10 cellular contexts compared by ENCODE assay signal in genomic region chr1:211985556-211986264, GRCh38. TPM values are rescaled to one million over a fixed set of nuclear protein-coding genes. Genes with fewer than 3 reads are reported as not detected.
DNase-seq lines count a peak whose midpoint lies in the region; ATAC-seq, FAIRE-seq and TF ChIP-seq lines count a peak whose summit lies in the region.
"Had no signal": no experiment of that assay in that cellular context is flagged by ENCODE, and none has a peak within 500 bp of the region (broad histone marks: within the 10 kb centered on the region; RNA-seq: fewer than 3 reads in every experiment).

No MANE protein-coding gene starts in this region.

- H3K9ac ChIP-seq in HepG2 (ENCODE audit: insufficient read depth, low read depth, low read length) = no peak overlapping the region

- H3K36me3 Mint-ChIP-seq in activated T-cell treated with anti-CD3 and anti-CD28 coated beads, Interleukin-2, amount 50 U/mL, for 72 hours (ENCODE audit: insufficient read depth in 2 of 2) = peaks cover 6 to 7% of the 10 kb centered on the region in 2 donors

- H3K27me3 ChIP-seq in HepG2 (ENCODE audit: control insufficient read depth in 1 of 2, insufficient read depth in 2 of 2, low read length in 2 of 2) = no peaks in the 10 kb centered on the region

- H3K4me3 Mint-ChIP-seq in activated T-cell treated with anti-CD3 and anti-CD28 coated beads, Interleukin-2, amount 50 U/mL, for 72 hours = no peak overlapping the region
- H3K4me3 Mint-ChIP-seq: type B pancreatic cell had no signal

- H3K4me2 ChIP-seq in HepG2 (ENCODE audit: low read depth, low read length) = no peak overlapping the region

- H3K4me1 ChIP-seq in HepG2 (ENCODE audit: insufficient read depth, low read length) = peaks cover 29% of the 10 kb centered on the region

- no peaks in the 10 kb centered on the region for H3K9me3 Mint-ChIP-seq in activated T-cell treated with anti-CD3 and anti-CD28 coated beads, Interleukin-2, amount 50 U/mL, for 72 hours
- H3K9me3 Mint-ChIP-seq: type B pancreatic cell had no signal

- no peak for TF ChIP-seq CTCF in HepG2 (CRISPR knock-in tag; IDR thresholded peaks at IDR 0.05)

- no peaks in the 10 kb centered on the region for H3K79me2 ChIP-seq in HepG2 (ENCODE audit: insufficient read depth, low read length)

- peak overlapping the region; percentile 9 for H3K27ac ChIP-seq in HepG2 (ENCODE audit: extremely low read length, insufficient read depth, low read length)

- H3K9me3 ChIP-seq in HepG2 (ENCODE audit: low read length) = no peaks in the 10 kb centered on the region

- POLR2A ChIA-PET in HepG2 (lab: Yijun Ruan, JAX) = no interaction called here

- H3K36me3 ChIP-seq in HepG2 (replicated peaks in 1 of 2; ENCODE audit: control insufficient read depth in 1 of 2, insufficient read depth in 2 of 2, low read length in 2 of 2) = peaks cover 6 to 51% of the 10 kb centered on the region in 2 experiments

- DNase-seq in HepG2 (ENCODE audit: low spot score) = peak; percentile 50
- DNase-seq in AML-193 (lab: John Stamatoyannopoulos, UW) = no peak
- DNase-seq in stimulated activated CD4-positive, alpha-beta T cell treated with anti-CD3 and anti-CD28 coated beads, Interleukin-2, amount 100 ng/mL, for 48 hours = no peak
- no peak for DNase-seq in activated T-cell treated with anti-CD3 and anti-CD28 coated beads, Interleukin-2, amount 50 U/mL, for 72 hours
- DNase-seq: COR-L47, right cardiac atrium had no signal

- H3K27ac Mint-ChIP-seq in activated T-cell treated with anti-CD3 and anti-CD28 coated beads, Interleukin-2, amount 50 U/mL, for 72 hours = no peak overlapping the region
- H3K27ac Mint-ChIP-seq: type B pancreatic cell had no signal

- ATAC-seq in GM18867 (IDR thresholded peaks at IDR 0.05; ENCODE audit: unreplicated experiment) (peak; percentile 96), GM21381 (IDR thresholded peaks at IDR 0.05; ENCODE audit: unreplicated experiment) (peak; percentile 90), HG03064 (IDR thresholded peaks at IDR 0.05; ENCODE audit: low read depth, unreplicated experiment) (peak; percentile 90), HepG2 (peak; percentile 76)
- no peak for ATAC-seq in activated T-cell treated with anti-CD3 and anti-CD28 coated beads, Interleukin-2, amount 50 U/mL, for 72 hours (replicated peaks in 1 of 2)
- ATAC-seq: right cardiac atrium had no signal

- BruUV-seq in HepG2 (replicated peaks; lab: Mats Ljungman, UMichigan) = no TSS peak

- H3K4me1 Mint-ChIP-seq in activated T-cell treated with anti-CD3 and anti-CD28 coated beads, Interleukin-2, amount 50 U/mL, for 72 hours (ENCODE audit: low read depth) = no peaks in the 10 kb centered on the region

- no peak for TF ChIP-seq EP300 in HepG2 (IDR thresholded peaks at IDR 0.05; ENCODE audit: low read depth in 2 of 2, low read length in 2 of 2)
- TF ChIP-seq EP300 in HepG2 (CRISPR knock-in tag; IDR thresholded peaks at IDR 0.05; ENCODE audit: borderline replicate concordance) = no peak

- H3K27me3 Mint-ChIP-seq in activated T-cell treated with anti-CD3 and anti-CD28 coated beads, Interleukin-2, amount 50 U/mL, for 72 hours (ENCODE audit: low read depth) = no peaks in the 10 kb centered on the region
- H3K27me3 Mint-ChIP-seq: type B pancreatic cell had no signal

- no peak overlapping the region for H3K4me3 ChIP-seq in HepG2 (replicated peaks in 1 of 3; ENCODE audit: insufficient read depth in 1 of 3, low read depth in 2 of 3, low read length in 3 of 3)

- 71% methylated on average over 4 of the region's 4 CpGs for WGBS in HepG2 (ENCODE audit: low lambda C conversion rate)

- intact Hi-C loops in HepG2 (cut with micrococcal nuclease; ENCODE audit: unreplicated experiment) = no loop called here

- TF ChIP-seq POLR2A in HepG2 (IDR thresholded peaks at IDR 0.05; ENCODE audit: insufficient read depth in 1 of 2, low read depth in 2 of 2, low read length in 2 of 2) = no peak

- CTCF ChIA-PET in HepG2 (lab: Yijun Ruan, JAX; ENCODE audit: low intra/inter-chr PET ratio, low total read pairs) = no interaction called here

- H4K20me1 ChIP-seq in HepG2 (ENCODE audit: insufficient read depth, low read length) = no peaks in the 10 kb centered on the region

- H2AFZ ChIP-seq in HepG2 (ENCODE audit: low read length) = no peak overlapping the region

- no peak for TF ChIP-seq RAD21 in HepG2 (CRISPR knock-in tag; IDR thresholded peaks at IDR 0.05)

- FAIRE-seq in HepG2 (lab: Jason Lieb, UNC) = no peak

- in situ Hi-C loops in HepG2 (cut with HindIII; ENCODE audit: extremely low pct_ligation_motif_present, low pct_unique_long_range_greater_than_20kb) = no loop called here

TF ChIP-seq in HepG2, 621 proteins besides CTCF, POLR2A, EP300 and RAD21 (continues in another document):
- 0 out of 2 replicates have a peak, but pooled peaks have one; percentile 20 for TF ChIP-seq MNT (IDR thresholded peaks at IDR 0.05)

RNA-seq across cellular contexts. Expression of gene INTS7, which starts 49.6 kb away (rescaled TPM):
- total RNA-seq in HepG2 (2016; rRNA removed; fragmentation: Illumina TruSeq; extraction: Trizol) = 22.4 and 32.7 TPM in 2 replicates
- 4.2 and 4.8 TPM in 2 replicates for total RNA-seq in HepG2 (2016; cell fraction: cytosol; rRNA removed; fragmentation: Illumina TruSeq; extraction: Trizol; ENCODE audit: low read depth)
- 22.1 and 34.0 TPM in 2 replicates for total RNA-seq in HepG2 (2016; cell fraction: insoluble cytoplasmic fraction; rRNA removed; fragmentation: Illumina TruSeq; extraction: Trizol)
- total RNA-seq in HepG2 (2016; cell fraction: membrane; rRNA removed; fragmentation: Illumina TruSeq; extraction: Trizol) = 9.9 and 11.3 TPM in 2 replicates
- total RNA-seq in HepG2 (2016; cell fraction: nucleus; rRNA removed; fragmentation: Illumina TruSeq; extraction: Trizol) = 27.1 and 30.4 TPM in 2 replicates
- 14.5 and 18.3 TPM in 2 replicates for polyA plus RNA-seq in HepG2 (2011; rRNA removed)
- polyA plus RNA-seq in HepG2 (2011; cell fraction: cytosol; rRNA removed) = 6.5 and 9.6 TPM in 2 replicates
- 8.0 and 8.8 TPM in 2 replicates for polyA plus RNA-seq in HepG2 (2011; cell fraction: nucleus; rRNA removed)
- polyA plus RNA-seq in HepG2 (2012) = 7.8 and 9.4 TPM in 2 replicates
- 1.9 and 2.2 TPM in 2 replicates for polyA plus RNA-seq in HepG2 (2016; cell fraction: cytosol; fragmentation: Illumina TruSeq; extraction: Trizol; ENCODE audit: low read depth)
- 22.8 and 24.8 TPM in 2 replicates for polyA plus RNA-seq in HepG2 (2016; cell fraction: insoluble cytoplasmic fraction; fragmentation: Illumina TruSeq; extraction: Trizol; ENCODE audit: low read depth)
- polyA plus RNA-seq in HepG2 (2016; cell fraction: membrane; fragmentation: Illumina TruSeq; extraction: Trizol; ENCODE audit: low read depth) = 3.1 and 5.2 TPM in 2 replicates
- 19.1 and 23.2 TPM in 2 replicates for polyA plus RNA-seq in HepG2 (2016; cell fraction: nucleus; fragmentation: Illumina TruSeq; extraction: Trizol; ENCODE audit: insufficient read depth, low read depth)
- polyA minus RNA-seq in HepG2 (2011; rRNA and poly(A)+ RNA removed; ENCODE audit: low replicate concordance) = 67.0 and 299 TPM in 2 replicates
- 12.7 and 18.3 TPM in 2 replicates for polyA minus RNA-seq in HepG2 (2011; cell fraction: cytosol; rRNA and poly(A)+ RNA removed)
- 64.6 and 68.3 TPM in 2 replicates for polyA minus RNA-seq in HepG2 (2011; cell fraction: nucleus; rRNA and poly(A)+ RNA removed)
- total RNA-seq in activated T-cell treated with anti-CD3 and anti-CD28 coated beads, Interleukin-2, amount 50 U/mL, for 72 hours = 10 to 100 TPM; 19.2 to 20.9 TPM

RNA-seq across cellular contexts. Expression of gene DTL, which starts 49.8 kb away (rescaled TPM):
- 32.8 and 43.1 TPM in 2 replicates for total RNA-seq in HepG2 (2016; rRNA removed; fragmentation: Illumina TruSeq; extraction: Trizol)
- 9.8 and 9.9 TPM in 2 replicates for total RNA-seq in HepG2 (2016; cell fraction: cytosol; rRNA removed; fragmentation: Illumina TruSeq; extraction: Trizol; ENCODE audit: low read depth)
- total RNA-seq in HepG2 (2016; cell fraction: insoluble cytoplasmic fraction; rRNA removed; fragmentation: Illumina TruSeq; extraction: Trizol) = 31.2 and 42.3 TPM in 2 replicates
- 14.6 and 16.2 TPM in 2 replicates for total RNA-seq in HepG2 (2016; cell fraction: membrane; rRNA removed; fragmentation: Illumina TruSeq; extraction: Trizol)
- total RNA-seq in HepG2 (2016; cell fraction: nucleus; rRNA removed; fragmentation: Illumina TruSeq; extraction: Trizol) = 25.2 and 27.3 TPM in 2 replicates
- 7.1 and 10.4 TPM in 2 replicates for polyA plus RNA-seq in HepG2 (2011; rRNA removed)
- 5.6 and 6.1 TPM in 2 replicates for polyA plus RNA-seq in HepG2 (2011; cell fraction: cytosol; rRNA removed)
- 3.2 and 6.0 TPM in 2 replicates for polyA plus RNA-seq in HepG2 (2011; cell fraction: nucleus; rRNA removed)
- 5.1 and 6.2 TPM in 2 replicates for polyA plus RNA-seq in HepG2 (2012)
- 1.0 and 1.2 TPM in 2 replicates for polyA plus RNA-seq in HepG2 (2016; cell fraction: cytosol; fragmentation: Illumina TruSeq; extraction: Trizol; ENCODE audit: low read depth)
- 30.8 and 31.0 TPM in 2 replicates for polyA plus RNA-seq in HepG2 (2016; cell fraction: insoluble cytoplasmic fraction; fragmentation: Illumina TruSeq; extraction: Trizol; ENCODE audit: low read depth)
- 2.9 and 3.6 TPM in 2 replicates for polyA plus RNA-seq in HepG2 (2016; cell fraction: membrane; fragmentation: Illumina TruSeq; extraction: Trizol; ENCODE audit: low read depth)
- polyA plus RNA-seq in HepG2 (2016; cell fraction: nucleus; fragmentation: Illumina TruSeq; extraction: Trizol; ENCODE audit: insufficient read depth, low read depth) = 15.1 and 18.2 TPM in 2 replicates
- polyA minus RNA-seq in HepG2 (2011; rRNA and poly(A)+ RNA removed; ENCODE audit: low replicate concordance) = 17.8 and 144 TPM in 2 replicates
- 7.4 and 11.3 TPM in 2 replicates for polyA minus RNA-seq in HepG2 (2011; cell fraction: cytosol; rRNA and poly(A)+ RNA removed)
- 13.7 and 18.0 TPM in 2 replicates for polyA minus RNA-seq in HepG2 (2011; cell fraction: nucleus; rRNA and poly(A)+ RNA removed)
- total RNA-seq in activated T-cell treated with anti-CD3 and anti-CD28 coated beads, Interleukin-2, amount 50 U/mL, for 72 hours = 10 to 100 TPM; 54.9 to 65.4 TPM

Comparison
In these comparisons a context has a peak if more than half of its experiments do, and no peak if none do; other contexts are left out.
1. ATAC-seq: peak in GM18867 (single experiment), GM21381 (single experiment), HG03064 (single experiment) and HepG2 (single experiment); none in activated T-cell treated with anti-CD3 and anti-CD28 coated beads, Interleukin-2, amount 50 U/mL, for 72 hours (0 of 2).